In the genomic region with DNA sequence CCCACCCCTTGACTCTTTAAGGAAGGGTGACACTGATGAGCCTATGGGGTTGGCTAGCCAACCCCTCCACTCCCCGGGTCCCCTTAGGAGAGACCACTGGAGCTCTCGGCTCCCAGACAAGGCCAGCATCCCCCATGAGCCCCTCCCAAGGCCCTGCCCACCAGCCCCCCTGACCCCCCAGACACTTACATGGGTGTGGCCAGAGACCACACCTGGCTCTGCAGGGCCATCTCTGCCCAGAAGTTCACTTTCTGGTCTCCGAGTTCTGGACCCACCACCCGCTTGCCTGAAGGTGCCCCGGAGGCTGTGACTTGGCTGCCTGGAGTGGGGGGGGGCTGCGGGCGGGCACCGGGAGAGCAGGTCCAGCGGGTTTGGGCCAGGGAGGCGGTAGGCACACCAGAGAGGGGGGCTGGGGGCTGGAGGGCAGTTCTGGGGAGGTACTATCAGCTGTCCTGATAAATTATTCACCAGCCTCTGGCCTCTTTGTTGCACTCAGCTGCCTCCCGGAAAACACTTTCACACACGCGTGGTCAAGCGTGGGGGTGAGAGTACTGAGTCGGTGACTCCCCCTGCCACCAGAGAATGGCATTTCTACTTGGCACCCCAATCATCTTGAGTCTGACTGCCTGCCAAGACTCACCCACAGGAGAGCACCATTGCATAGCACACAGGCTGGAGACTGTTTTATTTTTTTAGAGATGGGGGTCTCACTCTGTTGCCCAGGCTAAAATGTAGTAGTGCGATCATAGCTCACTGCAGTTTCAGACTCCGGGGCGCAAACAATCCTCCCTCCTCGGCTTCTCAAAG, we compare ENCODE assay signal across 23 cellular contexts. TPM values are rescaled to one million over a fixed set of nuclear protein-coding genes. Genes with fewer than 3 reads are reported as not detected.
DNase-seq lines count a peak whose midpoint lies in the region; ATAC-seq and TF ChIP-seq lines count a peak whose summit lies in the region.
"Had no signal": no experiment of that assay in that cellular context is flagged by ENCODE, and none has a peak within 500 bp of the region (broad histone marks: within the 10 kb centered on the region; RNA-seq: fewer than 3 reads in every experiment).

A gene with protein sequence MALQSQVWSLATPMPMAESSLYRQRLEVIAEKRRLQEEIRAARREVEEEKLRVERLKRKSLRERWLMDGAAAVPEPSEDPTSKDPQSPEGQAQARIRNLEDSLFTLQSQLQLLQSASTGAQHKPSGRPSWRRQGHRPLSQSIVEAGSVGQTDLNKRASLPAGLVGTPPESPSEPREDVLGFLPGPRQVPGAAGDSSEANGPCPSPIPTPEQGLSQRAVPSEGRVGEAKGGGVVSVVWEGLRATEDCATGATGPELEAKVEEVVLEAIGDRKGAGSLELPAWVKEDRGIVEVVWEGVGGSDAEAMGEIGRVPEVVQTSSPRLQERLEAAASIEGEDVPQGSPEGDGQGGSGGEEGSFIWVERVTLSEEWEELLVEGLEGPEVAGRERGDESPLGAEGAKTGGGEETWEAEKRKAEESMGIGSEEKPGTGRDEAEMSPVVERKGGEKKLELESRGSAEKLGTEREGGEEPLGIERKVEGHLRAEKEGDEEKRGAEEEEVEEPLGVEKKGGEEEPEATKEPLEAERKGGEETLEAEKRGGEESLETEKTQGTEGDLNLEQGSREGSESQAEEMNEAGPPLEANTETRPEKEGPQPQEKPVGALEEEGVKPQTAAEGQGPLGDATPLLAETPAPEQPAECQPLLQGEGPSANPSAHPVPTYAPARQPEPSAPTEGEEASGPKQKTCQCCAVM (minus strand): TSS at position 326 of the 807 bp plus-strand sequence. CDS start 96 bp downstream, at position 230.

- H3K27ac Mint-ChIP-seq in GM23338 = no peak within 1 kb of the TSS
- H3K27ac Mint-ChIP-seq: activated B cell treated with CpG ODN at 0.5 μM for 24 hours; activated CD8-positive, alpha-beta T cell treated with anti-CD3 and anti-CD28 coated beads, Interleukin-2, amount 10 ng/mL, durations not matched to agents 7 days and 5 days; nephron progenitor cell; T-helper 1 cell treated with Interleukin-12 subunit alpha and Interleukin-12 subunit beta and Interleukin-4 antibody, amounts not matched to agents 30 μg/mL and 1 μg/mL, for 36 hours had no signal

- POLR2A ChIA-PET in HEK293T (lab: Yijun Ruan, JAX) = no interaction called here

- no peak within 1 kb of the TSS for H3K4me3 ChIP-seq in GM23338
- no peak within 1 kb of the TSS for H3K4me3 ChIP-seq in lung
- no peak within 1 kb of the TSS for H3K4me3 ChIP-seq in testis
- H3K4me3 ChIP-seq in esophagus muscularis mucosa = no peak within 1 kb of the TSS
- H3K4me3 ChIP-seq: adrenal gland had no signal

- H3K36me3 Mint-ChIP-seq in GM23338 (ENCODE audit: low read depth) = no peaks in the 10 kb centered on the region

- peaks cover 11% of the 10 kb centered on the region for H3K4me1 Mint-ChIP-seq in GM23338

- H3K27ac ChIP-seq in GM23338 (ENCODE audit: low read depth) (no peak within 1 kb of the TSS), lung (ENCODE audit: low read depth in 1 of 2, low read length in 1 of 2) (peak within 1 kb of the TSS in 1 of 2 donors; percentile 28), testis (no peak within 1 kb of the TSS), esophagus muscularis mucosa (replicated peaks in 1 of 4) (no peak within 1 kb of the TSS)
- H3K27ac ChIP-seq: adrenal gland had no signal

- no peak within 1 kb of the TSS for H3K4me2 ChIP-seq in GM23338

- intact Hi-C loops in testis (cut with DNase I; ENCODE audit: low total_unique reads) = no loop called here
- intact Hi-C loops in esophagus muscularis mucosa (cut with DNase I) = no loop called here

- H3K4me1 ChIP-seq in GM23338 (ENCODE audit: insufficient read depth) = peaks cover 8% of the 10 kb centered on the region; the same call in 1 of the 2 replicates
- H3K4me1 ChIP-seq in lung (ENCODE audit: control insufficient read depth in 2 of 2, insufficient read depth in 2 of 2, low read length in 2 of 2) = peaks cover 3 to 4% of the 10 kb centered on the region in 2 donors
- H3K4me1 ChIP-seq in testis = peaks cover 13% of the 10 kb centered on the region
- peaks cover 5 to 27% (median 23%) of the 10 kb centered on the region in 4 donors for H3K4me1 ChIP-seq in esophagus muscularis mucosa

- H3K4me3 Mint-ChIP-seq in GM23338 = no peak within 1 kb of the TSS
- H3K4me3 Mint-ChIP-seq: activated B cell treated with CpG ODN at 0.5 μM for 24 hours; activated CD8-positive, alpha-beta T cell treated with anti-CD3 and anti-CD28 coated beads, Interleukin-2, amount 10 ng/mL, durations not matched to agents 7 days and 5 days; CD14-positive monocyte; central memory CD8-positive, alpha-beta T cell; nephron progenitor cell; T-helper 1 cell treated with Interleukin-12 subunit alpha and Interleukin-12 subunit beta and Interleukin-4 antibody, amounts not matched to agents 30 μg/mL and 1 μg/mL, for 36 hours had no signal

- peak within 1 kb of the TSS; percentile 66; the same call in 1 of the 2 replicates for H2AFZ ChIP-seq in GM23338

- TF ChIP-seq POLR2A in testis (IDR thresholded peaks at IDR 0.05) (no peak), esophagus muscularis mucosa (IDR thresholded peaks at IDR 0.05; ENCODE audit: low read depth) (no peak)

- H3K27me3 ChIP-seq in GM23338 (ENCODE audit: insufficient read depth) = peaks cover 25% of the 10 kb centered on the region
- H3K27me3 ChIP-seq in lung (ENCODE audit: control insufficient read depth, insufficient read depth) = no peaks in the 10 kb centered on the region
- H3K27me3 ChIP-seq in testis = no peaks in the 10 kb centered on the region
- peaks cover 0 to 66% (median 23%) of the 10 kb centered on the region in 4 donors for H3K27me3 ChIP-seq in esophagus muscularis mucosa

- no peaks in the 10 kb centered on the region for H4K20me1 ChIP-seq in GM23338 (replicated peaks; ENCODE audit: insufficient read depth)

- H3K36me3 ChIP-seq in GM23338 (ENCODE audit: insufficient read depth) (no peaks in the 10 kb centered on the region), lung (ENCODE audit: control insufficient read depth in 2 of 2, insufficient read depth in 2 of 2, low read length in 2 of 2) (no peaks in the 10 kb centered on the region), testis (ENCODE audit: low read depth, missing control alignments) (no peaks in the 10 kb centered on the region), esophagus muscularis mucosa (no peaks in the 10 kb centered on the region)
- H3K36me3 ChIP-seq: adrenal gland had no signal

- no peaks in the 10 kb centered on the region for H3K79me2 ChIP-seq in GM23338 (replicated peaks; ENCODE audit: insufficient read depth)

- CTCF ChIA-PET in HEK293T (lab: Yijun Ruan, JAX) = no interaction called here

- H3K9me2 ChIP-seq in GM23338 (ENCODE audit: insufficient read depth) = no peaks in the 10 kb centered on the region

- no peak for TF ChIP-seq CTCF in GM23338 (conservative IDR thresholded peaks at IDR 0.05; ENCODE audit: low read depth in 2 of 2)
- no peak for TF ChIP-seq CTCF in lung (IDR thresholded peaks at IDR 0.05; ENCODE audit: control extremely low read depth, extremely low read depth)
- no peak for TF ChIP-seq CTCF in testis (IDR thresholded peaks at IDR 0.05)
- TF ChIP-seq CTCF in esophagus muscularis mucosa (IDR thresholded peaks at IDR 0.05) = no peak

- 0 out of 2 replicates have a peak, but pooled peaks cover 5% of the 10 kb centered on the region for H3F3A ChIP-seq in GM23338 (replicated peaks; ENCODE audit: low read depth)

- peaks cover 29% of the 10 kb centered on the region for H3K27me3 Mint-ChIP-seq in GM23338 (ENCODE audit: insufficient read depth, low read depth, poor library complexity)

- no peaks in the 10 kb centered on the region for H3K9me3 Mint-ChIP-seq in GM23338
- H3K9me3 Mint-ChIP-seq: activated B cell treated with CpG ODN at 0.5 μM for 24 hours; central memory CD8-positive, alpha-beta T cell; nephron progenitor cell; T-helper 1 cell treated with Interleukin-12 subunit alpha and Interleukin-12 subunit beta and Interleukin-4 antibody, amounts not matched to agents 30 μg/mL and 1 μg/mL, for 36 hours had no signal

- 56 to 77% methylated on average over 19 of the region's 19 CpGs for WGBS in lung, 2 donors
- WGBS in testis, 2 donors = 60 to 71% methylated on average over 14 to 19 of the region's 19 CpGs
- 81% methylated on average over 9 of the region's 19 CpGs for WGBS in esophagus muscularis mucosa

- TF ChIP-seq EP300 in esophagus muscularis mucosa (IDR thresholded peaks at IDR 0.05) = no peak

- DNase-seq in GM23338 (ENCODE audit: low spot score) = no peak
- peak; percentile 5 for DNase-seq in epidermal melanocyte (ENCODE audit: insufficient read length, low spot score)
- peak; percentile 83 for DNase-seq in lung (ENCODE audit: low spot score)
- peak; percentile 59 for DNase-seq in testis
- DNase-seq in GOT3 (lab: John Stamatoyannopoulos, UW) = no peak
- DNase-seq in esophagus muscularis mucosa (ENCODE audit: extremely low spot score) = no peak
- DNase-seq in HEK293T (ENCODE audit: extremely low spot score) = no peak
- DNase-seq: activated B cell treated with CpG ODN at 0.5 μM for 24 hours; activated CD8-positive, alpha-beta T cell treated with anti-CD3 and anti-CD28 coated beads, Interleukin-2, amount 10 ng/mL, durations not matched to agents 7 days and 5 days; adrenal gland; DND-41; effector CD8-positive, alpha-beta T cell; Kasumi-1; NCI-H1436 treated with DMSO at 0.1 percent for 48 hours; nephron progenitor cell; Right ventricle myocardium superior; stimulated activated CD4-positive, alpha-beta T cell treated with anti-CD3 and anti-CD28 coated beads, Interleukin-4, amount 100 ng/mL, for 24 hours; stimulated activated CD8-positive, alpha-beta memory T cell treated with anti-CD3 and anti-CD28 coated beads, Interleukin-4, amount 100 ng/mL, for 48 hours had no signal

- ATAC-seq in GM23338 (no peak), lung (ENCODE audit: insufficient read depth, low FRiP score) (peak; percentile 75), GM21526 (IDR thresholded peaks at IDR 0.05; ENCODE audit: low FRiP score, unreplicated experiment) (no peak)
- ATAC-seq: activated CD8-positive, alpha-beta T cell treated with anti-CD3 and anti-CD28 coated beads, Interleukin-2, amount 10 ng/mL, durations not matched to agents 7 days and 5 days had no signal

- H3K9me3 ChIP-seq in lung (ENCODE audit: control insufficient read depth in 2 of 2, insufficient read depth in 1 of 2, low read length in 1 of 2) (peaks cover 0 to 1% of the 10 kb centered on the region in 2 donors), testis (no peaks in the 10 kb centered on the region), esophagus muscularis mucosa (no peaks in the 10 kb centered on the region)
- H3K9me3 ChIP-seq: adrenal gland had no signal

TF ChIP-seq in HEK293T, 16 proteins besides CTCF, POLR2A, EP300 and RAD21 (continues in another document):
- TF ChIP-seq HDGF (IDR thresholded peaks at IDR 0.05; ENCODE audit: borderline replicate concordance) (no peak), FOXA1 (IDR thresholded peaks at IDR 0.05) (no peak)

RNA-seq across cellular contexts. Expression of the gene that starts here (rescaled TPM):
- total RNA-seq in GM23338 (2014; rRNA removed; shearing (Covaris generic)) = 40.2 and 45.8 TPM in 2 replicates
- 16.6 and 19.6 TPM in 2 replicates for polyA plus RNA-seq in GM23338 (2016; fragmentation: Nextera tagmentation; extraction: Ambion mirVana)
- total RNA-seq in lung = 10 to 100 TPM in 1 of 2 donors, under 1 TPM in 1; 0.71 to 14.3 TPM
- 10 to 100 TPM in 1 of 2 donors, 1 to 10 TPM in 1; 2.5 to 20.6 TPM for polyA plus RNA-seq in lung
- total RNA-seq in testis = 10 to 100 TPM; 21.3 to 34.6 TPM
- polyA plus RNA-seq in testis (ENCODE audit: insufficient read depth, low read depth, low replicate concordance) = 18.4 TPM
- under 1 TPM in 2 of 4 donors, not detected in 2; 0.32 to 0.42 TPM for total RNA-seq in esophagus muscularis mucosa
- total RNA-seq: activated B cell treated with CpG ODN at 0.5 μM for 24 hours; activated CD8-positive, alpha-beta T cell treated with anti-CD3 and anti-CD28 coated beads, Interleukin-2, amount 10 ng/mL, durations not matched to agents 7 days and 5 days; lung microvascular endothelial cell; Right ventricle myocardium superior had no signal
- polyA plus RNA-seq: CD14-positive monocyte had no signal

Comparison
In these comparisons a context has a peak if more than half of its experiments do, and no peak if none do; other contexts are left out.
1. DNase-seq: peak in epidermal melanocyte (single experiment), lung (single experiment) and testis (single experiment); none in GM23338 (single experiment), GOT3 (single experiment), esophagus muscularis mucosa (single experiment) and HEK293T (single experiment).